ENCODE assay signal across 20 cellular contexts in genomic region chr4:66946761-66947160, GRCh38.
DNase-seq lines count a peak whose midpoint lies in the region; FAIRE-seq and TF ChIP-seq lines count a peak whose summit lies in the region.
"Had no signal": no experiment of that assay in that cellular context is flagged by ENCODE, and none has a peak within 500 bp of the region (broad histone marks: within the 10 kb centered on the region; RNA-seq: fewer than 3 reads in every experiment).

No MANE protein-coding gene starts in this region.

- H3K27ac ChIP-seq in MM.1S (ENCODE audit: low read length) (no peak overlapping the region), SJCRH30 (no peak overlapping the region)
- H3K27ac ChIP-seq: 22Rv1, A549, C4-2B had no signal

- no peaks in the 10 kb centered on the region for H3K79me2 ChIP-seq in MM.1S (ENCODE audit: low read length)

- no peaks in the 10 kb centered on the region for H3K36me3 ChIP-seq in MM.1S (replicated peaks; ENCODE audit: insufficient read depth, low read length)
- H3K36me3 ChIP-seq in SJCRH30: no peaks in the 10 kb centered on the region

- no peak for FAIRE-seq in RCC 7860 (lab: Jason Lieb, UNC)
- FAIRE-seq: A549, D721Med, H1, HepG2 had no signal

- DNase-seq in DMS 273 (lab: John Stamatoyannopoulos, UW; ENCODE audit: unreplicated experiment): peak; percentile 46
- DNase-seq in DMS 273 treated with DMSO at 0.1 percent for 48 hours (lab: John Stamatoyannopoulos, UW): no peak
- peak; percentile 51 for DNase-seq in MM.1S
- peak; percentile 63 for DNase-seq in NCI-H446 treated with DMSO at 0.1 percent for 48 hours (lab: John Stamatoyannopoulos, UW)
- peak; percentile 5 for DNase-seq in astrocyte of the hippocampus (ENCODE audit: low read depth, low spot score)
- no peak for DNase-seq in stimulated activated CD4-positive, alpha-beta T cell treated with anti-CD3 and anti-CD28 coated beads, Interleukin-4, amount 100 ng/mL, for 4 hours
- DNase-seq in SJCRH30: no peak
- no peak for DNase-seq in RCC 7860 (ENCODE audit: low spot score)
- DNase-seq: AML-193; Caco-2; CD4-positive, alpha-beta T cell; DMS79 treated with DMSO at 0.1 percent for 48 hours; GF-D8; H9 had no signal

- H3K4me3 ChIP-seq in MM.1S (ENCODE audit: low read length) (no peak overlapping the region), SJCRH30 (no peak overlapping the region)
- H3K4me3 ChIP-seq: A549 had no signal

- H3K9me2 ChIP-seq in MM.1S (replicated peaks; ENCODE audit: insufficient read depth, low read length): no peaks in the 10 kb centered on the region

- H3K27me3 ChIP-seq in MM.1S (replicated peaks; ENCODE audit: insufficient read depth, low read length) (no peaks in the 10 kb centered on the region), SJCRH30 (no peaks in the 10 kb centered on the region)

- no peaks in the 10 kb centered on the region for H4K20me1 ChIP-seq in MM.1S (ENCODE audit: insufficient read depth, low read length)

- H3K9me3 ChIP-seq in MM.1S (replicated peaks; ENCODE audit: insufficient read depth, low read length): no peaks in the 10 kb centered on the region
- no peaks in the 10 kb centered on the region for H3K9me3 ChIP-seq in SJCRH30 (replicated peaks)
- H3K9me3 ChIP-seq: A549, Caco-2 had no signal

- no peak overlapping the region for H2AFZ ChIP-seq in MM.1S (ENCODE audit: low read length)

- no peak overlapping the region for H3K9ac ChIP-seq in MM.1S (ENCODE audit: low read length)

- H3K4me1 ChIP-seq in MM.1S (ENCODE audit: low read length) (peaks cover 48% of the 10 kb centered on the region), SJCRH30 (no peaks in the 10 kb centered on the region)
- H3K4me1 ChIP-seq: A549, Caco-2 had no signal

- H3K4me2 ChIP-seq in MM.1S (ENCODE audit: low read depth, low read length): no peak overlapping the region; the same call in 1 of the 2 replicates
- H3K4me2 ChIP-seq: A549 had no signal

- H3F3A ChIP-seq in MM.1S (ENCODE audit: insufficient read depth, low read length): peaks cover 13% of the 10 kb centered on the region

- no peak for TF ChIP-seq CTCF in MM.1S (IDR thresholded peaks at IDR 0.05; ENCODE audit: low read length)

Comparison
In these comparisons a context has a peak if more than half of its experiments do, and no peak if none do; other contexts are left out.
1. DNase-seq: peak in DMS 273 (single experiment), MM.1S (single experiment), NCI-H446 treated with DMSO at 0.1 percent for 48 hours (single experiment) and astrocyte of the hippocampus (single experiment); none in DMS 273 treated with DMSO at 0.1 percent for 48 hours (single experiment), stimulated activated CD4-positive, alpha-beta T cell treated with anti-CD3 and anti-CD28 coated beads, Interleukin-4, amount 100 ng/mL, for 4 hours (0 of 2), SJCRH30 (0 of 2) and RCC 7860 (single experiment).